35 cellular contexts compared by ENCODE assay signal in genomic region chr5:38883842-38884241, GRCh38.
"Had no signal": no experiment of that assay in that cellular context is flagged by ENCODE, and none has a peak within 500 bp of the region (broad histone marks: within the 10 kb centered on the region; RNA-seq: fewer than 3 reads in every experiment).

No MANE protein-coding gene starts in this region.

- H3K4me3 ChIP-seq: Peyer's patch had no signal

- H3K27ac ChIP-seq: KMS-11, Peyer's patch, RWPE1, VCaP had no signal

- H3K4me2 ChIP-seq: KMS-11 had no signal

- H3K4me1 Mint-ChIP-seq: activated B cell treated with CpG ODN at 0.5 μM for 24 hours; activated naive CD4-positive, alpha-beta T cell treated with anti-CD3 and anti-CD28 coated beads, Interleukin-2, amount 10 ng/mL, durations not matched to agents 7 days and 5 days; activated naive CD8-positive, alpha-beta T cell treated with anti-CD3 and anti-CD28 coated beads, Interleukin-2, amount 50 U/mL, for 24 hours; brain had no signal

- H3K4me1 ChIP-seq: Peyer's patch had no signal

- H3K4me3 Mint-ChIP-seq: activated B cell treated with CpG ODN at 0.5 μM for 24 hours; activated CD8-positive, alpha-beta T cell treated with anti-CD3 and anti-CD28 coated beads, Interleukin-2, amount 10 ng/mL, durations not matched to agents 7 days and 5 days; activated naive CD4-positive, alpha-beta T cell treated with anti-CD3 and anti-CD28 coated beads, Interleukin-2, amount 10 ng/mL, durations not matched to agents 7 days and 5 days; activated naive CD8-positive, alpha-beta T cell; activated naive CD8-positive, alpha-beta T cell treated with anti-CD3 and anti-CD28 coated beads, Interleukin-2, amount 50 U/mL, for 24 hours; activated T-cell treated with anti-CD3 and anti-CD28 coated beads, Interleukin-2, amount 50 U/mL, for 24 hours; brain had no signal

- H3K27ac Mint-ChIP-seq: activated B cell treated with CpG ODN at 0.5 μM for 24 hours; activated CD8-positive, alpha-beta T cell treated with anti-CD3 and anti-CD28 coated beads, Interleukin-2, amount 10 ng/mL, durations not matched to agents 7 days and 5 days; activated naive CD4-positive, alpha-beta T cell treated with anti-CD3 and anti-CD28 coated beads, Interleukin-2, amount 10 ng/mL, durations not matched to agents 7 days and 5 days; activated naive CD8-positive, alpha-beta T cell; activated naive CD8-positive, alpha-beta T cell treated with anti-CD3 and anti-CD28 coated beads, Interleukin-2, amount 50 U/mL, for 24 hours; activated T-cell treated with anti-CD3 and anti-CD28 coated beads, Interleukin-2, amount 50 U/mL, for 24 hours; activated T-helper 2 cell treated with anti-CD3 and anti-CD28 coated beads, Interferon-gamma antibody, Interleukin-2, Interleukin-4, amounts not matched to agents 10 μg/mL and 5 μg/mL and 100 μg/mL, durations not matched to agents 14 hours and 24 hours and 36 hours; brain had no signal

- DNase-seq: activated B cell treated with CpG ODN at 0.5 μM for 24 hours; activated CD4-positive, alpha-beta T cell treated with anti-CD3 and anti-CD28 coated beads for 1 hour; activated CD4-positive, alpha-beta T cell treated with anti-CD3 and anti-CD28 coated beads for 48 hours; activated CD4-positive, alpha-beta T cell treated with anti-CD3 and anti-CD28 coated beads, Interleukin-2, amount 50 U/mL, for 48 hours; activated CD8-positive, alpha-beta T cell treated with anti-CD3 and anti-CD28 coated beads, Interleukin-2, amount 10 ng/mL, durations not matched to agents 7 days and 5 days; activated naive CD4-positive, alpha-beta T cell treated with anti-CD3 and anti-CD28 coated beads, Interleukin-2, amount 10 ng/mL, durations not matched to agents 7 days and 5 days; activated naive CD8-positive, alpha-beta T cell treated with anti-CD3 and anti-CD28 coated beads, Interleukin-2, amount 50 U/mL, for 24 hours; activated T-cell treated with anti-CD3 and anti-CD28 coated beads, Interleukin-2, amount 50 U/mL, for 24 hours; anterior cingulate cortex; central memory CD4-positive, alpha-beta T cell; MM.1S; MV-4-11; NCI-H1092; NCI-H1436 treated with DMSO at 0.1 percent for 48 hours; NCI-H1694 treated with DMSO at 0.1 percent for 48 hours; NCI-H2029; NCI-H345; NCI-H526; NCI-H748 treated with DMSO at 0.1 percent for 48 hours; NK-92 treated with Interleukin-12 subunit alpha and Interleukin-12 subunit beta, amount 100 ng/mL, for 24 hours; PC-3; Peyer's patch; SIG-M5; SW 1271; T-helper 1 cell; T-helper 2 cell; T-helper 9 cell had no signal

- H3K36me3 Mint-ChIP-seq: activated naive CD4-positive, alpha-beta T cell treated with anti-CD3 and anti-CD28 coated beads, Interleukin-2, amount 10 ng/mL, durations not matched to agents 7 days and 5 days; activated naive CD8-positive, alpha-beta T cell; brain had no signal

- H3K9me3 Mint-ChIP-seq: activated B cell treated with CpG ODN at 0.5 μM for 24 hours; activated naive CD4-positive, alpha-beta T cell treated with anti-CD3 and anti-CD28 coated beads, Interleukin-2, amount 10 ng/mL, durations not matched to agents 7 days and 5 days; activated naive CD8-positive, alpha-beta T cell treated with anti-CD3 and anti-CD28 coated beads, Interleukin-2, amount 50 U/mL, for 24 hours; activated T-cell treated with anti-CD3 and anti-CD28 coated beads, Interleukin-2, amount 50 U/mL, for 24 hours; activated T-helper 2 cell treated with anti-CD3 and anti-CD28 coated beads, Interferon-gamma antibody, Interleukin-2, Interleukin-4, amounts not matched to agents 10 μg/mL and 5 μg/mL and 100 μg/mL, durations not matched to agents 14 hours and 24 hours and 36 hours; brain had no signal

- H3K9ac ChIP-seq: KMS-11 had no signal

- FAIRE-seq: bronchial epithelial cell had no signal

- H3K27me3 Mint-ChIP-seq: brain had no signal

- H3K9me3 ChIP-seq: Peyer's patch had no signal

- ATAC-seq: activated CD8-positive, alpha-beta T cell treated with anti-CD3 and anti-CD28 coated beads, Interleukin-2, amount 10 ng/mL, durations not matched to agents 7 days and 5 days; activated naive CD8-positive, alpha-beta T cell treated with anti-CD3 and anti-CD28 coated beads, Interleukin-2, amount 50 U/mL, for 24 hours; PC-3; Right ventricle myocardium inferior had no signal

- H3K27me3 ChIP-seq: Peyer's patch had no signal
